ENCODE assay signal across 9 cellular contexts in the genomic region with DNA sequence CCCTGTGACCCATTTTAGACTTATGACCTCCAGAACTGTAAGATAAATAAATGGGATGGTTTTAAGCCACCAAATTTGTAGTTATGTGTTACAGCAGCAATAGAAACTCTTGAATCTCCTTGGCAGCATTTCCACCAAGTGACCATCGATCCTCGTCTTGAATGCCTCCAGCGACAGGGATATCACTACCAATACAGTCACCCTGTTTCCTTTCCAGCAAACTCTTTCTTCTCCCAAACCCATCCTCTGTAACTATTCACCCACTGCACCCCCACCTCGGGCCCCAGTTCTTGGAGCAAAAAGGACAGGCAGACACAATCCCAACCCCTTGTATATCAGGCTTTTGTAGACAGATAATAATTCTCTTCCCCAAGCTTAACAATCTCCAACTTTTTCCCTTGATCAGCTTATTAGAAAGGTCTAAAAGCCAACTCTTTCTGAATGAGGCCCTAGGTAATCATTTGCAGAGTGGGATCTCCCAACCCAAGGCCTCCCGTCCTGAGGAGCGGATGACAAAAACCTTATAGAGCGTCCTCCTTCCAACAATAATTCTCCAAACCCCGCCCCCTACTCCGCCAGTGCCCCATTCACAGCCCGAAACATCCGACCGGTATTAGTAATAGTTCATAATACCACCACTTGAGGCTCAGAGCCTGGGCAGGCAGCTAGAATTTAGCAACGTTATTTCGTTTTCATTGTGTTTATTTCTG. TPM values are rescaled to one million over a fixed set of nuclear protein-coding genes. Genes with fewer than 3 reads are reported as not detected.
A peak's percentile ranks its signal among the peaks of the same experiment; 100 is the strongest.
DNase-seq lines count a peak whose midpoint lies in the region; ATAC-seq lines count a peak whose summit lies in the region.
"Had no signal": no experiment of that assay in that cellular context is flagged by ENCODE, and none has a peak within 500 bp of the region (broad histone marks: within the 10 kb centered on the region; RNA-seq: fewer than 3 reads in every experiment).

No MANE protein-coding gene starts in this region.

- H3K27me3 Mint-ChIP-seq in stimulated activated naive B cell treated with anti-CD40 and anti-IgM and Interleukin-4, amounts not matched to agents 10 μg/mL and 1 μg/mL and 100 μg/mL, for 72 hours = no peaks in the 10 kb centered on the region

- peak; percentile 18 for ATAC-seq in Right ventricle myocardium inferior
- peak; percentile 11 for ATAC-seq in HG02571 (IDR thresholded peaks at IDR 0.05; ENCODE audit: unreplicated experiment)
- ATAC-seq in stimulated activated naive B cell treated with anti-CD40 and anti-IgM and Interleukin-4, amounts not matched to agents 10 μg/mL and 1 μg/mL and 100 μg/mL, for 72 hours (replicated peaks) = peak; percentile 31 to 36

- peaks cover 18 to 25% of the 10 kb centered on the region in 2 donors for H3K4me1 Mint-ChIP-seq in stimulated activated naive B cell treated with anti-CD40 and anti-IgM and Interleukin-4, amounts not matched to agents 10 μg/mL and 1 μg/mL and 100 μg/mL, for 72 hours
- H3K4me1 Mint-ChIP-seq: mesothelial cell of epicardium had no signal

- H3K9me3 ChIP-seq in adipocyte (ENCODE audit: control insufficient read depth, low read length) = no peaks in the 10 kb centered on the region

- H3K36me3 Mint-ChIP-seq in stimulated activated naive B cell treated with anti-CD40 and anti-IgM and Interleukin-4, amounts not matched to agents 10 μg/mL and 1 μg/mL and 100 μg/mL, for 72 hours = peaks cover 3 to 4% of the 10 kb centered on the region in 2 donors
- H3K36me3 Mint-ChIP-seq: mesothelial cell of epicardium had no signal

- no peaks in the 10 kb centered on the region for H3K36me3 ChIP-seq in adipocyte (ENCODE audit: control insufficient read depth, insufficient read depth, low read length, severe bottlenecking)

- no peaks in the 10 kb centered on the region for H3K27me3 ChIP-seq in adipocyte (replicated peaks; ENCODE audit: control insufficient read depth, insufficient read depth, low read length)

- H3K9me3 Mint-ChIP-seq in stimulated activated naive B cell treated with anti-CD40 and anti-IgM and Interleukin-4, amounts not matched to agents 10 μg/mL and 1 μg/mL and 100 μg/mL, for 72 hours = peaks cover 1 to 4% of the 10 kb centered on the region in 2 donors
- H3K9me3 Mint-ChIP-seq: mesothelial cell of epicardium had no signal

- intact Hi-C loops in Right ventricle myocardium inferior (cut with DNase I) = loop anchor here (1.0 to 2.0 kb wide), 2 partner anchors 54 to 112 kb away; a partner anchor contains a TSS
- intact Hi-C loops in cardiac septum (cut with DNase I) = loop anchor here (2.0 to 5.0 kb wide), 2 partner anchors 54 to 212 kb away; a partner anchor contains a TSS

- H3K9ac ChIP-seq in adipocyte (ENCODE audit: low read length) = peak overlapping the region; percentile 80

- H3K27ac Mint-ChIP-seq in stimulated activated naive B cell treated with anti-CD40 and anti-IgM and Interleukin-4, amounts not matched to agents 10 μg/mL and 1 μg/mL and 100 μg/mL, for 72 hours = no peak overlapping the region
- H3K27ac Mint-ChIP-seq: mesothelial cell of epicardium had no signal

- H3K4me3 Mint-ChIP-seq in stimulated activated naive B cell treated with anti-CD40 and anti-IgM and Interleukin-4, amounts not matched to agents 10 μg/mL and 1 μg/mL and 100 μg/mL, for 72 hours = no peak overlapping the region
- H3K4me3 Mint-ChIP-seq: mesothelial cell of epicardium had no signal

- no peak for DNase-seq in Right ventricle myocardium inferior (ENCODE audit: missing footprints)
- DNase-seq in cardiac septum (ENCODE audit: low spot score) = no peak
- DNase-seq in NCI-H1436 treated with DMSO at 0.1 percent for 48 hours (lab: John Stamatoyannopoulos, UW) = peak; percentile 49
- peak; percentile 87 for DNase-seq in adipocyte (ENCODE audit: low read depth)
- peak; percentile 75 for DNase-seq in iris pigment epithelial cell (ENCODE audit: low read depth)
- DNase-seq in stimulated activated naive B cell treated with anti-CD40 and anti-IgM and Interleukin-4, amounts not matched to agents 10 μg/mL and 1 μg/mL and 100 μg/mL, for 72 hours = no peak
- DNase-seq in NCI-H1092 (lab: John Stamatoyannopoulos, UW) = no peak

- peak overlapping the region; percentile 83 for H3K4me3 ChIP-seq in adipocyte (ENCODE audit: low read length)

- peaks cover 11% of the 10 kb centered on the region for H3K4me1 ChIP-seq in adipocyte (ENCODE audit: control insufficient read depth, insufficient read depth, low read length)

RNA-seq across cellular contexts. Expression of a gene that starts 14.7 kb away (rescaled TPM):
- total RNA-seq in Right ventricle myocardium inferior = 3.4 TPM
- total RNA-seq in cardiac septum = 1.2 TPM

RNA-seq across cellular contexts. Expression of a gene that starts 54.1 kb away (rescaled TPM):
- total RNA-seq in Right ventricle myocardium inferior = 64.1 TPM
- total RNA-seq in cardiac septum = 41.5 TPM

RNA-seq across cellular contexts. Expression of a gene that starts 59.4 kb away (rescaled TPM):
- total RNA-seq in Right ventricle myocardium inferior = not detected
- total RNA-seq in cardiac septum = not detected
- total RNA-seq: mesothelial cell of epicardium had no signal

Comparison
In these comparisons a context has a peak if more than half of its experiments do, and no peak if none do; other contexts are left out.
1. DNase-seq: peak in NCI-H1436 treated with DMSO at 0.1 percent for 48 hours (single experiment), adipocyte (single experiment) and iris pigment epithelial cell (single experiment); none in Right ventricle myocardium inferior (single experiment), cardiac septum (single experiment), stimulated activated naive B cell treated with anti-CD40 and anti-IgM and Interleukin-4, amounts not matched to agents 10 μg/mL and 1 μg/mL and 100 μg/mL, for 72 hours (single experiment) and NCI-H1092 (single experiment).
2. Peak in every context shown above with its lines, with median percentiles within 50 percentile points of each other: ATAC-seq.